In genomic region chr17:44672479-44673093, GRCh38 we compare ENCODE assay signal across 9 cellular contexts. TPM values are rescaled to one million over a fixed set of nuclear protein-coding genes. Genes with fewer than 3 reads are reported as not detected.
DNase-seq lines count a peak whose midpoint lies in the region; ATAC-seq, FAIRE-seq and TF ChIP-seq lines count a peak whose summit lies in the region.
"Had no signal": no experiment of that assay in that cellular context is flagged by ENCODE, and none has a peak within 500 bp of the region (broad histone marks: within the 10 kb centered on the region; RNA-seq: fewer than 3 reads in every experiment).

No MANE protein-coding gene starts in this region.

- no peak for TF ChIP-seq POLR2A in sigmoid colon (IDR thresholded peaks at IDR 0.05)

- H3K27ac Mint-ChIP-seq in astrocyte (ENCODE audit: unreplicated experiment) = peak overlapping the region; percentile 12
- H3K27ac Mint-ChIP-seq: activated naive CD4-positive, alpha-beta T cell treated with anti-CD3 and anti-CD28 coated beads for 36 hours had no signal

- H4K20me1 ChIP-seq in DND-41 (ENCODE audit: insufficient read depth, low read length) (no peaks in the 10 kb centered on the region), astrocyte (ENCODE audit: insufficient read depth, low read length) (no peaks in the 10 kb centered on the region)

- peak; percentile 20 for FAIRE-seq in astrocyte (lab: Jason Lieb, UNC)

- H3K27ac ChIP-seq in DND-41 (ENCODE audit: low read length) (no peak overlapping the region), astrocyte (ENCODE audit: low read depth, low read length) (no peak overlapping the region), mesenchymal stem cell (ENCODE audit: low read length, poor library complexity, severe bottlenecking) (no peak overlapping the region), sigmoid colon (no peak overlapping the region)

- intact Hi-C loops in sigmoid colon (cut with DNase I) = no loop called here

- no peaks in the 10 kb centered on the region for H3K4me1 ChIP-seq in DND-41 (ENCODE audit: insufficient read depth, low read length)
- no peaks in the 10 kb centered on the region for H3K4me1 ChIP-seq in astrocyte (ENCODE audit: insufficient read depth, low read length)
- no peaks in the 10 kb centered on the region for H3K4me1 ChIP-seq in mesenchymal stem cell (ENCODE audit: control insufficient read depth, insufficient read depth, low read depth, low read length)
- H3K4me1 ChIP-seq in sigmoid colon = peaks cover 0 to 9% (median 5%) of the 10 kb centered on the region in 4 donors

- H3K36me3 Mint-ChIP-seq in astrocyte (ENCODE audit: low read depth, unreplicated experiment) = no peaks in the 10 kb centered on the region

- H3K9me3 ChIP-seq in DND-41 (ENCODE audit: insufficient read depth, low read length, severe bottlenecking) = no peaks in the 10 kb centered on the region
- H3K9me3 ChIP-seq in astrocyte (ENCODE audit: insufficient read depth, low read depth, low read length) = no peaks in the 10 kb centered on the region
- H3K9me3 ChIP-seq in mesenchymal stem cell (ENCODE audit: control insufficient read depth, low read length) = no peaks in the 10 kb centered on the region
- no peaks in the 10 kb centered on the region for H3K9me3 ChIP-seq in sigmoid colon

- H3K27me3 Mint-ChIP-seq in astrocyte (ENCODE audit: low read depth, unreplicated experiment) = no peaks in the 10 kb centered on the region

- no peaks in the 10 kb centered on the region for H3K36me3 ChIP-seq in DND-41 (ENCODE audit: insufficient read depth, low read length)
- H3K36me3 ChIP-seq in astrocyte (ENCODE audit: insufficient read depth, low read length) = no peaks in the 10 kb centered on the region
- no peaks in the 10 kb centered on the region for H3K36me3 ChIP-seq in mesenchymal stem cell (ENCODE audit: control insufficient read depth in 1 of 2, insufficient read depth in 2 of 2, low read depth in 1 of 2, low read length in 2 of 2)
- no peaks in the 10 kb centered on the region for H3K36me3 ChIP-seq in sigmoid colon

- no peak overlapping the region for H3K14ac ChIP-seq in mesenchymal stem cell (ENCODE audit: low read length in 2 of 2)

- TF ChIP-seq CTCF in DND-41 (IDR thresholded peaks at IDR 0.05; ENCODE audit: borderline replicate concordance, extremely low read depth, low read length, poor library complexity, severe bottlenecking) (peak; percentile 71), astrocyte (IDR thresholded peaks at IDR 0.05; ENCODE audit: insufficient read depth, low read depth, low read length) (peak; percentile 44), sigmoid colon (IDR thresholded peaks at IDR 0.05) (peak in 1 of 4 experiments; percentile 19)

- TF ChIP-seq EP300 in sigmoid colon (IDR thresholded peaks at IDR 0.05) = no peak

- H3K4me3 ChIP-seq in DND-41 (ENCODE audit: low read depth in 1 of 2, low read length in 2 of 2) = no peak overlapping the region
- no peak overlapping the region for H3K4me3 ChIP-seq in astrocyte (ENCODE audit: insufficient read depth, low read depth, low read length)
- no peak overlapping the region for H3K4me3 ChIP-seq in mesenchymal stem cell (ENCODE audit: insufficient read depth in 1 of 2, low read depth in 1 of 2, low read length in 2 of 2)
- no peak overlapping the region for H3K4me3 ChIP-seq in sigmoid colon

- no peak overlapping the region for H2BK5ac ChIP-seq in mesenchymal stem cell (ENCODE audit: low read depth, low read length, poor library complexity, severe bottlenecking)

- no peak overlapping the region for H2BK120ac ChIP-seq in mesenchymal stem cell (ENCODE audit: low read depth, low read length)

- DNase-seq in DND-41 (no peak), Kasumi-1 (lab: John Stamatoyannopoulos, UW) (peak; percentile 54 to 72), astrocyte (ENCODE audit: low read depth) (no peak), mesenchymal stem cell (peak; percentile 40), NCI-H226 (no peak), sigmoid colon (no peak), HuH-7 (ENCODE audit: low spot score) (no peak)
- no peak for DNase-seq in activated naive CD4-positive, alpha-beta T cell (lab: John Stamatoyannopoulos, UW)
- DNase-seq: activated naive CD4-positive, alpha-beta T cell treated with anti-CD3 and anti-CD28 coated beads for 36 hours had no signal

- ATAC-seq in DND-41 (ENCODE audit: insufficient read depth, low read depth) = no peak

- H3K9me3 Mint-ChIP-seq in astrocyte (ENCODE audit: unreplicated experiment) = no peaks in the 10 kb centered on the region
- H3K9me3 Mint-ChIP-seq: activated naive CD4-positive, alpha-beta T cell treated with anti-CD3 and anti-CD28 coated beads for 36 hours had no signal

- no peaks in the 10 kb centered on the region for H3K27me3 ChIP-seq in DND-41 (ENCODE audit: insufficient read depth, low read length, poor library complexity)
- no peaks in the 10 kb centered on the region for H3K27me3 ChIP-seq in astrocyte (ENCODE audit: insufficient read depth, low read length)
- H3K27me3 ChIP-seq in mesenchymal stem cell (ENCODE audit: control insufficient read depth in 1 of 2, insufficient read depth in 1 of 2, low read length in 2 of 2) = no peaks in the 10 kb centered on the region
- H3K27me3 ChIP-seq in sigmoid colon = no peaks in the 10 kb centered on the region

- H2AFZ ChIP-seq in DND-41 (ENCODE audit: low read depth, low read length) (no peak overlapping the region), astrocyte (ENCODE audit: low read depth, low read length) (no peak overlapping the region), mesenchymal stem cell (ENCODE audit: low read depth, low read length) (no peak overlapping the region)

- H2BK15ac ChIP-seq in mesenchymal stem cell (ENCODE audit: low read depth, poor library complexity, severe bottlenecking) = no peak overlapping the region

- H3K23ac ChIP-seq in mesenchymal stem cell (ENCODE audit: low read length in 2 of 2) = no peak overlapping the region

- H3K9ac ChIP-seq in DND-41 (ENCODE audit: low read depth, low read length) = no peak overlapping the region
- H3K9ac ChIP-seq in astrocyte (ENCODE audit: low read length) = no peak overlapping the region
- no peak overlapping the region for H3K9ac ChIP-seq in mesenchymal stem cell (ENCODE audit: low read length)

- no peak overlapping the region for H2AK5ac ChIP-seq in mesenchymal stem cell (ENCODE audit: low read length, severe bottlenecking)

- H3K79me2 ChIP-seq in DND-41 (ENCODE audit: insufficient read depth, low read length) (no peaks in the 10 kb centered on the region), astrocyte (ENCODE audit: insufficient read depth, low read length) (no peaks in the 10 kb centered on the region)

- no peaks in the 10 kb centered on the region for H3K79me1 ChIP-seq in mesenchymal stem cell (replicated peaks; ENCODE audit: low read length, poor library complexity, severe bottlenecking)

- H4K8ac ChIP-seq in mesenchymal stem cell (ENCODE audit: low read length) = no peak overlapping the region

- H3K4me1 Mint-ChIP-seq in astrocyte (ENCODE audit: low read depth, unreplicated experiment) = no peaks in the 10 kb centered on the region

- no peak overlapping the region for H2BK12ac ChIP-seq in mesenchymal stem cell (ENCODE audit: low read length in 2 of 2)

- no peak overlapping the region for H3K4me2 ChIP-seq in DND-41 (ENCODE audit: insufficient read depth, low read length)
- H3K4me2 ChIP-seq in astrocyte (ENCODE audit: low read length) = no peak overlapping the region
- H3K4me2 ChIP-seq in mesenchymal stem cell (ENCODE audit: low read length, poor library complexity, severe bottlenecking) = no peak overlapping the region

- H3K4ac ChIP-seq in mesenchymal stem cell (ENCODE audit: low read depth in 1 of 2, low read length in 2 of 2) = no peak overlapping the region

- no peak overlapping the region for H3K18ac ChIP-seq in mesenchymal stem cell (ENCODE audit: low read depth in 1 of 2, low read length in 2 of 2)

- no peak overlapping the region for H4K91ac ChIP-seq in mesenchymal stem cell (ENCODE audit: low read length)

- no peak overlapping the region for H3K4me3 Mint-ChIP-seq in astrocyte (ENCODE audit: unreplicated experiment)
- H3K4me3 Mint-ChIP-seq: activated naive CD4-positive, alpha-beta T cell treated with anti-CD3 and anti-CD28 coated beads for 36 hours had no signal

RNA-seq across cellular contexts. Expression of gene MEIOC, which starts 16.3 kb away (rescaled TPM):
- total RNA-seq in astrocyte (0.45 and 0.55 TPM in 2 replicates), sigmoid colon (under 1 TPM in 1 of 4 donors, not detected in 3; 0.36 TPM)
- 0.15 TPM for polyA plus RNA-seq in mesenchymal stem cell (2013, experiment 1 of 2)
- 0.11 TPM for polyA plus RNA-seq in mesenchymal stem cell (2013, experiment 2 of 2)
- polyA plus RNA-seq in sigmoid colon = under 1 TPM in 1 of 3 donors, not detected in 2; 0.12 TPM

RNA-seq across cellular contexts. Expression of gene CCDC43, which starts 17.0 kb away (rescaled TPM):
- total RNA-seq in astrocyte (29.3 and 31.9 TPM in 2 replicates), sigmoid colon (10 to 100 TPM; 14.3 to 20.8 (median 15.8) TPM)
- polyA plus RNA-seq in mesenchymal stem cell (2013, experiment 1 of 2) = 25.0 TPM
- polyA plus RNA-seq in mesenchymal stem cell (2013, experiment 2 of 2) = 24.7 TPM
- 10 to 100 TPM; 10.2 to 14.9 (median 14.3) TPM for polyA plus RNA-seq in sigmoid colon

RNA-seq across cellular contexts. Expression of gene DBF4B, which starts 35.9 kb away (rescaled TPM):
- total RNA-seq in astrocyte (7.5 and 9.5 TPM in 2 replicates), sigmoid colon (1 to 10 TPM; 3.5 to 5.2 (median 4.8) TPM)
- polyA plus RNA-seq in mesenchymal stem cell (2013, experiment 1 of 2) = 2.1 TPM
- polyA plus RNA-seq in mesenchymal stem cell (2013, experiment 2 of 2) = 2.1 TPM
- 1 to 10 TPM in 2 of 3 donors, under 1 TPM in 1; 0.60 to 7.8 (median 1.2) TPM for polyA plus RNA-seq in sigmoid colon

Comparison
In these comparisons a context has a peak if more than half of its experiments do, and no peak if none do; other contexts are left out.
1. DNase-seq: peak in Kasumi-1 (2 of 2) and mesenchymal stem cell (single experiment); none in DND-41 (single experiment), astrocyte (single experiment), NCI-H226 (single experiment), sigmoid colon (single experiment), HuH-7 (single experiment) and activated naive CD4-positive, alpha-beta T cell (0 of 4).